Comparison of ENCODE assay signal across 1 cellular context in genomic region chr4:15703439-15703838, GRCh38.
TF ChIP-seq lines count a peak whose summit lies in the region.

No MANE protein-coding gene starts in this region.

TF ChIP-seq in WTC11, 78 proteins besides CTCF, POLR2A, EP300 and RAD21 (continued from another document):
- TF ChIP-seq ZNF532 (CRISPR knock-in tag; IDR thresholded peaks at IDR 0.05; ENCODE audit: borderline replicate concordance) (no peak), ZNF232 (CRISPR knock-in tag; IDR thresholded peaks at IDR 0.05) (no peak), PREB (CRISPR knock-in tag; IDR thresholded peaks at IDR 0.05; ENCODE audit: borderline replicate concordance) (no peak), PRRX2 (CRISPR knock-in tag; IDR thresholded peaks at IDR 0.05) (no peak), ZNF396 (CRISPR knock-in tag; IDR thresholded peaks at IDR 0.05; ENCODE audit: borderline replicate concordance) (no peak), E2F1 (CRISPR knock-in tag; IDR thresholded peaks at IDR 0.05) (no peak), CREB1 (CRISPR knock-in tag; IDR thresholded peaks at IDR 0.05) (no peak)
